In genomic region chr9:22098636-22099332, GRCh38 we compare ENCODE assay signal across 16 cellular contexts.
A peak's percentile ranks its signal among the peaks of the same experiment; 100 is the strongest.
DNase-seq lines count a peak whose midpoint lies in the region; ATAC-seq and TF ChIP-seq lines count a peak whose summit lies in the region.
"Had no signal": no experiment of that assay in that cellular context is flagged by ENCODE, and none has a peak within 500 bp of the region (broad histone marks: within the 10 kb centered on the region; RNA-seq: fewer than 3 reads in every experiment).

No MANE protein-coding gene starts in this region.

- no peaks in the 10 kb centered on the region for H3K9me3 ChIP-seq in KOPT-K1 (ENCODE audit: insufficient read depth, low read length, poor library complexity, severe bottlenecking)
- H3K9me3 ChIP-seq in subcutaneous abdominal adipose tissue (ENCODE audit: control insufficient read depth in 5 of 5, low read length in 5 of 5) = no peaks in the 10 kb centered on the region
- H3K9me3 ChIP-seq: BE2C, esophagus squamous epithelium had no signal

- H3K4me3 ChIP-seq in choroid plexus epithelial cell (ENCODE audit: low read depth, low read length) = no peak overlapping the region
- no peak overlapping the region for H3K4me3 ChIP-seq in subcutaneous abdominal adipose tissue (ENCODE audit: low read depth in 1 of 5, low read length in 5 of 5)
- H3K4me3 ChIP-seq: esophagus squamous epithelium had no signal

- TF ChIP-seq CTCF in choroid plexus epithelial cell (conservative IDR thresholded peaks at IDR 0.05; ENCODE audit: low read depth, low read length) = no peak

- peak; percentile 72 for DNase-seq in choroid plexus epithelial cell (ENCODE audit: low read depth)
- DNase-seq in medulla oblongata (ENCODE audit: extremely low spot score) = peak; percentile 47
- DNase-seq in NCI-H526 (lab: John Stamatoyannopoulos, UW) = no peak
- no peak for DNase-seq in NCI-H82 (lab: John Stamatoyannopoulos, UW)
- DNase-seq: activated CD4-positive, CD25-positive, alpha-beta regulatory T cell; BE2C; esophagus squamous epithelium; posterior cingulate gyrus; stimulated activated CD4-positive, alpha-beta T cell treated with anti-CD3 and anti-CD28 coated beads, Interleukin-1b, Interleukin-23, amount 100 ng/mL, for 48 hours; stimulated activated CD8-positive, alpha-beta memory T cell treated with anti-CD3 and anti-CD28 coated beads, Interleukin-4, amount 100 ng/mL, for 48 hours; SW 1271 had no signal

- peak overlapping the region; percentile 12 for H3K27ac ChIP-seq in KOPT-K1 (ENCODE audit: low read depth, low read length, poor library complexity, severe bottlenecking)
- peak overlapping the region; percentile 68 for H3K27ac ChIP-seq in subcutaneous abdominal adipose tissue (ENCODE audit: low read depth, low read length)

- H3K36me3 ChIP-seq in KOPT-K1 (ENCODE audit: insufficient read depth, low read length) (no peaks in the 10 kb centered on the region), subcutaneous abdominal adipose tissue (ENCODE audit: control insufficient read depth in 5 of 5, insufficient read depth in 5 of 5, low read length in 5 of 5) (no peaks in the 10 kb centered on the region)
- H3K36me3 ChIP-seq: BE2C, esophagus squamous epithelium had no signal

- no peaks in the 10 kb centered on the region for H3K27me3 ChIP-seq in subcutaneous abdominal adipose tissue (ENCODE audit: control insufficient read depth in 5 of 5, insufficient read depth in 4 of 5, low read length in 5 of 5)
- H3K27me3 ChIP-seq: BE2C, esophagus squamous epithelium had no signal

- ATAC-seq in GM21526 (IDR thresholded peaks at IDR 0.05; ENCODE audit: low FRiP score, unreplicated experiment) (no peak), GM21367 (IDR thresholded peaks at IDR 0.05; ENCODE audit: unreplicated experiment) (no peak)
- ATAC-seq: HCT116 had no signal

- peaks cover 0 to 30% (median 9%) of the 10 kb centered on the region in 5 donors for H3K4me1 ChIP-seq in subcutaneous abdominal adipose tissue (ENCODE audit: control insufficient read depth in 5 of 5, insufficient read depth in 5 of 5, low read length in 5 of 5)
- H3K4me1 ChIP-seq: BE2C had no signal

- peak overlapping the region in 1 of 5 donors; percentile 30 for H3K9ac ChIP-seq in subcutaneous abdominal adipose tissue (ENCODE audit: low read length in 5 of 5)

Comparison
In these comparisons a context has a peak if more than half of its experiments do, and no peak if none do; other contexts are left out.
1. DNase-seq: peak in choroid plexus epithelial cell (single experiment) and medulla oblongata (single experiment); none in NCI-H526 (0 of 2) and NCI-H82 (single experiment).